8 cellular contexts compared by ENCODE assay signal in genomic region chr4:173025131-173025530, GRCh38.
A peak's percentile ranks its signal among the peaks of the same experiment; 100 is the strongest.
DNase-seq lines count a peak whose midpoint lies in the region; ATAC-seq and TF ChIP-seq lines count a peak whose summit lies in the region.

No MANE protein-coding gene starts in this region.

- H3K27ac ChIP-seq in DND-41 (ENCODE audit: low read length) (peak overlapping the region; percentile 48; the same call in 1 of the 2 replicates), left ventricle myocardium inferior (replicated peaks) (no peak overlapping the region)

- intact Hi-C loops in left ventricle myocardium inferior (cut with micrococcal nuclease) = loop anchor here (5.0 kb wide), 1 partner anchor 232 kb away; no protein-coding TSS in a partner anchor

- H3K9me3 Mint-ChIP-seq in activated naive CD8-positive, alpha-beta T cell treated with anti-CD3 and anti-CD28 coated beads for 36 hours = no peaks in the 10 kb centered on the region

- no peak overlapping the region for H3K4me3 ChIP-seq in DND-41 (ENCODE audit: low read depth in 1 of 2, low read length in 2 of 2)
- H3K4me3 ChIP-seq in left ventricle myocardium inferior = no peak overlapping the region
- H3K4me3 ChIP-seq in retinal pigment epithelial cell (ENCODE audit: low read length) = no peak overlapping the region

- no peaks in the 10 kb centered on the region for H3K36me3 ChIP-seq in DND-41 (ENCODE audit: insufficient read depth, low read length)
- H3K36me3 ChIP-seq in left ventricle myocardium inferior = no peaks in the 10 kb centered on the region

- peak; percentile 86 for TF ChIP-seq CTCF in DND-41 (IDR thresholded peaks at IDR 0.05; ENCODE audit: borderline replicate concordance, extremely low read depth, low read length, poor library complexity, severe bottlenecking)
- TF ChIP-seq CTCF in left ventricle myocardium inferior (IDR thresholded peaks at IDR 0.05; ENCODE audit: borderline replicate concordance) = peak; percentile 76
- peak; percentile 81 for TF ChIP-seq CTCF in retinal pigment epithelial cell (conservative IDR thresholded peaks at IDR 0.05; ENCODE audit: low read depth, low read length)

- H3K27ac Mint-ChIP-seq in activated naive CD8-positive, alpha-beta T cell treated with anti-CD3 and anti-CD28 coated beads for 36 hours = no peak overlapping the region

- peak; percentile 91 for ATAC-seq in DND-41 (ENCODE audit: insufficient read depth, low read depth)
- ATAC-seq in HG03159 (IDR thresholded peaks at IDR 0.05; ENCODE audit: unreplicated experiment) = peak; percentile 85

- peaks cover 2% of the 10 kb centered on the region for H3K4me1 Mint-ChIP-seq in activated naive CD8-positive, alpha-beta T cell treated with anti-CD3 and anti-CD28 coated beads for 36 hours

- DNase-seq in DND-41 (peak; percentile 75), GM19240 (ENCODE audit: insufficient read length, low spot score) (peak; percentile 8), NCI-H2227 (lab: John Stamatoyannopoulos, UW; ENCODE audit: unreplicated experiment) (peak; percentile 67), left ventricle myocardium inferior (no peak), retinal pigment epithelial cell (ENCODE audit: low read depth) (peak; percentile 22)
- DNase-seq in activated naive CD8-positive, alpha-beta T cell treated with anti-CD3 and anti-CD28 coated beads for 36 hours = peak; percentile 4
- DNase-seq in activated CD4-positive, CD25-positive, alpha-beta regulatory T cell treated with anti-CD3 and anti-CD28 coated beads, Interleukin-2, amount 50 U/mL, for 72 hours = no peak

- H3K4me3 Mint-ChIP-seq in activated naive CD8-positive, alpha-beta T cell treated with anti-CD3 and anti-CD28 coated beads for 36 hours = no peak overlapping the region

- no peaks in the 10 kb centered on the region for H4K20me1 ChIP-seq in DND-41 (ENCODE audit: insufficient read depth, low read length)

- no peak overlapping the region for H3K9ac ChIP-seq in DND-41 (ENCODE audit: low read depth, low read length)

- H3K9me3 ChIP-seq in DND-41 (ENCODE audit: insufficient read depth, low read length, severe bottlenecking) (no peaks in the 10 kb centered on the region), left ventricle myocardium inferior (replicated peaks) (no peaks in the 10 kb centered on the region)

- H3K27me3 ChIP-seq in DND-41 (ENCODE audit: insufficient read depth, low read length, poor library complexity) (no peaks in the 10 kb centered on the region), left ventricle myocardium inferior (ENCODE audit: low read depth) (no peaks in the 10 kb centered on the region)

- no peaks in the 10 kb centered on the region for H3K79me2 ChIP-seq in DND-41 (ENCODE audit: insufficient read depth, low read length)

- no peaks in the 10 kb centered on the region for H3K27me3 Mint-ChIP-seq in activated naive CD8-positive, alpha-beta T cell treated with anti-CD3 and anti-CD28 coated beads for 36 hours

- peaks cover 10% of the 10 kb centered on the region for H3K4me1 ChIP-seq in DND-41 (ENCODE audit: insufficient read depth, low read length)
- no peaks in the 10 kb centered on the region for H3K4me1 ChIP-seq in left ventricle myocardium inferior

- H3K4me2 ChIP-seq in DND-41 (ENCODE audit: insufficient read depth, low read length) = peak overlapping the region; percentile 30; the same call in 1 of the 2 replicates

- H2AFZ ChIP-seq in DND-41 (ENCODE audit: low read depth, low read length) = peak overlapping the region; percentile 35; the same call in 1 of the 2 replicates

- H3K36me3 Mint-ChIP-seq in activated naive CD8-positive, alpha-beta T cell treated with anti-CD3 and anti-CD28 coated beads for 36 hours = no peaks in the 10 kb centered on the region

Comparison
In these comparisons a context has a peak if more than half of its experiments do, and no peak if none do; other contexts are left out.
1. DNase-seq: peak in DND-41 (single experiment), GM19240 (single experiment), NCI-H2227 (single experiment), activated naive CD8-positive, alpha-beta T cell treated with anti-CD3 and anti-CD28 coated beads for 36 hours (single experiment) and retinal pigment epithelial cell (single experiment); none in left ventricle myocardium inferior (single experiment) and activated CD4-positive, CD25-positive, alpha-beta regulatory T cell treated with anti-CD3 and anti-CD28 coated beads, Interleukin-2, amount 50 U/mL, for 72 hours (single experiment).
2. Peak in every context shown above with its lines, with median percentiles within 50 percentile points of each other: CTCF ChIP-seq.